In genomic region chr7:151437163-151437553, GRCh38 we compare ENCODE assay signal across 14 cellular contexts. TPM values are rescaled to one million over a fixed set of nuclear protein-coding genes. Genes with fewer than 3 reads are reported as not detected.
DNase-seq lines count a peak whose midpoint lies in the region; ATAC-seq and TF ChIP-seq lines count a peak whose summit lies in the region.
"Had no signal": no experiment of that assay in that cellular context is flagged by ENCODE, and none has a peak within 500 bp of the region (broad histone marks: within the 10 kb centered on the region; RNA-seq: fewer than 3 reads in every experiment).

No MANE protein-coding gene starts in this region.

- H3K36me3 ChIP-seq in lower lobe of right lung, result no peaks in the 10 kb centered on the region
- no peaks in the 10 kb centered on the region for H3K36me3 ChIP-seq in spleen
- H3K36me3 ChIP-seq in upper lobe of right lung, result no peaks in the 10 kb centered on the region
- H3K36me3 ChIP-seq: BLaER1 treated with 17β-estradiol and CSF1 and Interleukin-3, amounts not matched to agents 10 nM and 100 nM had no signal

- no peak for TF ChIP-seq POLR2A in spleen (IDR thresholded peaks at IDR 0.05)

- TF ChIP-seq CTCF in lower lobe of right lung (IDR thresholded peaks at IDR 0.05) (no peak), spleen (IDR thresholded peaks at IDR 0.05 in 8 of 11, conservative IDR thresholded peaks at IDR 0.05 in 3 of 11) (no peak), upper lobe of right lung (IDR thresholded peaks at IDR 0.05) (no peak)

- 82 to 93% (median 89%) methylated on average over 10 to 13 of the region's 13 CpGs for WGBS in spleen, 5 donors

- peaks cover 15% of the 10 kb centered on the region for H3K27me3 ChIP-seq in lower lobe of right lung (ENCODE audit: low read depth)
- H3K27me3 ChIP-seq in spleen (replicated peaks in 1 of 7), result peaks cover 0 to 26% (median 12%) of the 10 kb centered on the region in 7 donors
- H3K27me3 ChIP-seq in upper lobe of right lung, result no peaks in the 10 kb centered on the region

- peak overlapping the region; percentile 11 for H3K27ac ChIP-seq in lower lobe of right lung
- H3K27ac ChIP-seq in spleen, result peak overlapping the region in 6 of 8 donors; percentile 38 to 63 (median 52)
- no peak overlapping the region for H3K27ac ChIP-seq in upper lobe of right lung
- H3K27ac ChIP-seq: BLaER1 treated with 17β-estradiol and CSF1 and Interleukin-3, amounts not matched to agents 10 nM and 100 nM had no signal

- H3K9me3 ChIP-seq in lower lobe of right lung (no peaks in the 10 kb centered on the region), spleen (no peaks in the 10 kb centered on the region), upper lobe of right lung (no peaks in the 10 kb centered on the region)
- H3K9me3 ChIP-seq: BLaER1 treated with 17β-estradiol and CSF1 and Interleukin-3, amounts not matched to agents 10 nM and 100 nM had no signal

- no peak overlapping the region for H3K4me3 ChIP-seq in lower lobe of right lung
- H3K4me3 ChIP-seq in spleen, result no peak overlapping the region
- no peak overlapping the region for H3K4me3 ChIP-seq in upper lobe of right lung
- H3K4me3 ChIP-seq: BLaER1 treated with 17β-estradiol and CSF1 and Interleukin-3, amounts not matched to agents 10 nM and 100 nM had no signal

- no peak for ATAC-seq in activated naive CD4-positive, alpha-beta T cell treated with anti-CD3 and anti-CD28 coated beads, Interleukin-2, amount 50 U/mL, for 72 hours
- no peak for ATAC-seq in lower lobe of right lung
- no peak for ATAC-seq in upper lobe of right lung
- no peak for ATAC-seq in GM18858 (IDR thresholded peaks at IDR 0.05; ENCODE audit: unreplicated experiment)
- no peak for ATAC-seq in HG02678 (IDR thresholded peaks at IDR 0.05; ENCODE audit: unreplicated experiment)
- no peak for ATAC-seq in GM18867 (IDR thresholded peaks at IDR 0.05; ENCODE audit: unreplicated experiment)
- ATAC-seq: HCT116 had no signal

- H3K36me3 Mint-ChIP-seq in activated naive CD4-positive, alpha-beta T cell treated with anti-CD3 and anti-CD28 coated beads, Interleukin-2, amount 50 U/mL, for 72 hours, result no peaks in the 10 kb centered on the region

- intact Hi-C loops in lower lobe of right lung (cut with DNase I), result no loop called here
- intact Hi-C loops in spleen (cut with DNase I; ENCODE audit: low total_unique reads), result no loop called here
- intact Hi-C loops in upper lobe of right lung (cut with DNase I), result no loop called here

- no peaks in the 10 kb centered on the region for H3K9me3 Mint-ChIP-seq in activated naive CD4-positive, alpha-beta T cell treated with anti-CD3 and anti-CD28 coated beads, Interleukin-2, amount 50 U/mL, for 72 hours

- no peak for DNase-seq in activated naive CD4-positive, alpha-beta T cell treated with anti-CD3 and anti-CD28 coated beads, Interleukin-2, amount 50 U/mL, for 72 hours (ENCODE audit: low spot score in 2 of 2)
- no peak for DNase-seq in activated naive CD4-positive, alpha-beta T cell (lab: John Stamatoyannopoulos, UW)
- no peak for DNase-seq in lower lobe of right lung
- DNase-seq in spleen, result peak; percentile 65
- peak; percentile 41 for DNase-seq in upper lobe of right lung
- DNase-seq: NCI-H146, NCI-H2081 treated with DMSO at 0.1 percent for 48 hours, NCI-H524 had no signal

- peak overlapping the region; percentile 14 to 22 for H3K27ac Mint-ChIP-seq in activated naive CD4-positive, alpha-beta T cell treated with anti-CD3 and anti-CD28 coated beads, Interleukin-2, amount 50 U/mL, for 72 hours

- H3K4me1 ChIP-seq in lower lobe of right lung (peaks cover 19% of the 10 kb centered on the region), spleen (peaks cover 0 to 63% (median 32%) of the 10 kb centered on the region in 6 donors), upper lobe of right lung (peaks cover 13% of the 10 kb centered on the region)

RNA-seq across cellular contexts. Expression of gene CRYGN, which starts 2.8 kb away (rescaled TPM):
- under 1 TPM in 1 of 2 donors, not detected in 1; 0.61 TPM for total RNA-seq in activated naive CD4-positive, alpha-beta T cell treated with anti-CD3 and anti-CD28 coated beads, Interleukin-2, amount 50 U/mL, for 72 hours
- total RNA-seq in lower lobe of right lung (not detected), spleen (1 to 10 TPM in 3 of 7 donors, under 1 TPM in 3, not detected in 1; 0.17 to 2.5 (median 0.92) TPM), upper lobe of right lung (not detected)
- under 1 TPM; 0.27 to 0.72 (median 0.32) TPM for polyA plus RNA-seq in spleen
- total RNA-seq: A172 had no signal

RNA-seq across cellular contexts. Expression of gene WDR86, which starts 27.3 kb away (rescaled TPM):
- total RNA-seq in activated naive CD4-positive, alpha-beta T cell treated with anti-CD3 and anti-CD28 coated beads, Interleukin-2, amount 50 U/mL, for 72 hours, result not detected
- total RNA-seq in lower lobe of right lung, result 4.4 TPM
- total RNA-seq in spleen, result 10 to 100 TPM; 15.4 to 71.9 (median 58.1) TPM
- 10 to 100 TPM in 1 of 3 donors, 1 to 10 TPM in 2; 2.8 to 29.5 (median 8.6) TPM for polyA plus RNA-seq in spleen
- total RNA-seq in upper lobe of right lung, result 1.3 TPM
- total RNA-seq: A172 had no signal

Comparison
In these comparisons a context has a peak if more than half of its experiments do, and no peak if none do; other contexts are left out.
1. DNase-seq: peak in spleen (single experiment) and upper lobe of right lung (single experiment); none in activated naive CD4-positive, alpha-beta T cell treated with anti-CD3 and anti-CD28 coated beads, Interleukin-2, amount 50 U/mL, for 72 hours (0 of 2), activated naive CD4-positive, alpha-beta T cell (0 of 4) and lower lobe of right lung (single experiment).